In genomic region chr5:151758141-151758429, GRCh38 we compare ENCODE assay signal across 7 cellular contexts. TPM values are rescaled to one million over a fixed set of nuclear protein-coding genes. Genes with fewer than 3 reads are reported as not detected.
A peak's percentile ranks its signal among the peaks of the same experiment; 100 is the strongest.
DNase-seq lines count a peak whose midpoint lies in the region; ATAC-seq and TF ChIP-seq lines count a peak whose summit lies in the region.

No MANE protein-coding gene starts in this region.

- peaks cover 48% of the 10 kb centered on the region for H3K79me2 ChIP-seq in SK-N-SH (ENCODE audit: insufficient read depth)

- ATAC-seq in GM18870 (IDR thresholded peaks at IDR 0.05; ENCODE audit: unreplicated experiment) (peak; percentile 1), HG02759 (IDR thresholded peaks at IDR 0.05; ENCODE audit: unreplicated experiment) (peak; percentile 11)

- peak overlapping the region; percentile 88; the same call in 1 of the 2 replicates for H2AFZ ChIP-seq in SK-N-SH (ENCODE audit: low read depth)

- peaks cover under 1 to 9% of the 10 kb centered on the region in 2 experiments for H3K36me3 ChIP-seq in SK-N-SH (replicated peaks in 1 of 2; ENCODE audit: control insufficient read depth in 1 of 2, insufficient read depth in 2 of 2, low read length in 1 of 2)

- H3K27me3 Mint-ChIP-seq in osteocyte (ENCODE audit: unreplicated experiment): no peaks in the 10 kb centered on the region

- peak overlapping the region; percentile 90 for H3K4me3 Mint-ChIP-seq in osteocyte (ENCODE audit: unreplicated experiment)

- CTCF ChIA-PET in SK-N-SH (lab: Yijun Ruan, JAX): interaction anchor here (1.2 to 3.5 kb wide), 5 partner anchors 12 to 99 kb away, joined by 3 to 28 read pairs (median 9); partner anchors contain the start of gene G3BP1

- H4K20me1 ChIP-seq in SK-N-SH (ENCODE audit: insufficient read depth): no peaks in the 10 kb centered on the region

- TF ChIP-seq EP300 in SK-N-SH (IDR thresholded peaks at IDR 0.05; ENCODE audit: borderline replicate concordance in 1 of 2, low read depth in 1 of 2, low read length in 1 of 2): no peak

- POLR2A ChIA-PET in SK-N-SH (lab: Yijun Ruan, JAX): interaction anchor here (0.8 to 2.1 kb wide), 2 partner anchors 9 to 13 kb away, joined by 3 to 10 read pairs; partner anchors contain the start of gene G3BP1

- DNase-seq in SK-N-SH: no peak
- no peak for DNase-seq in fibroblast of the aortic adventitia (ENCODE audit: low read depth)
- DNase-seq in osteocyte (ENCODE audit: extremely low spot score, unreplicated experiment): no peak
- DNase-seq in GM19238 (ENCODE audit: insufficient read length, low spot score): no peak
- DNase-seq in RKO (ENCODE audit: low spot score): no peak

- H3K27ac Mint-ChIP-seq in osteocyte (ENCODE audit: unreplicated experiment): peak overlapping the region; percentile 94

- H3K9ac ChIP-seq in SK-N-SH: peak overlapping the region; percentile 86

- H3K36me3 Mint-ChIP-seq in osteocyte (ENCODE audit: unreplicated experiment): peaks cover 6% of the 10 kb centered on the region

- no peaks in the 10 kb centered on the region for H3K27me3 ChIP-seq in SK-N-SH (ENCODE audit: insufficient read depth)

- H3F3A ChIP-seq in SK-N-SH (replicated peaks; ENCODE audit: insufficient read depth): no peaks in the 10 kb centered on the region

- no peak for TF ChIP-seq RAD21 in SK-N-SH (IDR thresholded peaks at IDR 0.05; ENCODE audit: low read length)

- H3K9me3 ChIP-seq in SK-N-SH: no peaks in the 10 kb centered on the region

- H3K4me1 ChIP-seq in SK-N-SH (ENCODE audit: control insufficient read depth in 1 of 2, insufficient read depth in 2 of 2, low read depth in 1 of 2, low read length in 1 of 2): peaks cover 0 to 17% of the 10 kb centered on the region in 2 experiments; a peak in 1 of 4 replicates

- H3K4me3 ChIP-seq in SK-N-SH (ENCODE audit: low read depth in 2 of 2, low read length in 1 of 2) (peak overlapping the region; percentile 73 to 85), fibroblast of the aortic adventitia (ENCODE audit: low read depth, low read length) (peak overlapping the region; percentile 90)

- H3K4me2 ChIP-seq in SK-N-SH: peak overlapping the region; percentile 92

- H3K4me1 Mint-ChIP-seq in osteocyte (ENCODE audit: unreplicated experiment): peaks cover 32% of the 10 kb centered on the region

- no peaks in the 10 kb centered on the region for H3K9me3 Mint-ChIP-seq in osteocyte (ENCODE audit: unreplicated experiment)

- H3K9me2 ChIP-seq in SK-N-SH: no peaks in the 10 kb centered on the region

- peak overlapping the region; percentile 48 to 59; a peak in 2 of 4 replicates for H3K27ac ChIP-seq in SK-N-SH (ENCODE audit: low read depth in 2 of 2, low read length in 1 of 2)

- WGBS in SK-N-SH (ENCODE audit: low lambda C conversion rate): 0% methylated on average over 11 of the region's 11 CpGs

- TF ChIP-seq CTCF in SK-N-SH (IDR thresholded peaks at IDR 0.05): no peak
- TF ChIP-seq CTCF in fibroblast of the aortic adventitia (IDR thresholded peaks at IDR 0.05; ENCODE audit: insufficient read depth, low read length): no peak
- no peak for TF ChIP-seq CTCF in osteocyte (IDR thresholded peaks at IDR 0.05)

TF ChIP-seq in SK-N-SH, 30 proteins besides CTCF, POLR2A, EP300 and RAD21:
- TF ChIP-seq NFIC (IDR thresholded peaks at IDR 0.05; ENCODE audit: borderline replicate concordance) (no peak), RXRA (IDR thresholded peaks at IDR 0.05; ENCODE audit: borderline replicate concordance, low read depth) (no peak), GATA2 (CRISPR knock-in tag; IDR thresholded peaks at IDR 0.05) (no peak), USF2 (IDR thresholded peaks at IDR 0.05; ENCODE audit: borderline replicate concordance, low read depth, low read length) (no peak), MXI1 (IDR thresholded peaks at IDR 0.05; ENCODE audit: low read depth, low read length) (no peak), RCOR1 (IDR thresholded peaks at IDR 0.05; ENCODE audit: low read length) (no peak), CHD2 (IDR thresholded peaks at IDR 0.05; ENCODE audit: low read length, partially characterized antibody) (no peak), SIN3A (IDR thresholded peaks at IDR 0.05; ENCODE audit: borderline replicate concordance, low read depth, low read length) (no peak), PBX3 (IDR thresholded peaks at IDR 0.05) (no peak), ZBTB33 (IDR thresholded peaks at IDR 0.05; ENCODE audit: borderline replicate concordance, low read depth) (no peak), NRF1 (IDR thresholded peaks at IDR 0.05; ENCODE audit: low read depth, low read length) (no peak), FOXM1 (IDR thresholded peaks at IDR 0.05; ENCODE audit: low read depth) (no peak), FOSL2 (IDR thresholded peaks at IDR 0.05; ENCODE audit: borderline replicate concordance, low read depth) (no peak), TEAD4 (IDR thresholded peaks at IDR 0.05; ENCODE audit: borderline replicate concordance, insufficient read depth) (no peak), TAF1 (IDR thresholded peaks at IDR 0.05; ENCODE audit: borderline replicate concordance, low read depth, low read length) (no peak), MAX (IDR thresholded peaks at IDR 0.05; ENCODE audit: low read depth) (no peak), JUND (IDR thresholded peaks at IDR 0.05) (no peak), TCF12 (IDR thresholded peaks at IDR 0.05) (no peak), ELF1 (IDR thresholded peaks at IDR 0.05) (no peak)

RNA-seq across cellular contexts. Expression of gene ATOX1, which starts 0.3 kb away (rescaled TPM):
- 344 and 497 TPM in 2 replicates for polyA plus RNA-seq in SK-N-SH (2012; rRNA removed)
- 405 and 434 TPM in 2 replicates for polyA plus RNA-seq in SK-N-SH (2012; cell fraction: cytosol; rRNA removed)
- 101 and 168 TPM in 2 replicates for polyA plus RNA-seq in SK-N-SH (2012; cell fraction: nucleus; rRNA removed)
- 28.6 and 66.6 TPM in 2 replicates for total RNA-seq in fibroblast of the aortic adventitia (ENCODE audit: low replicate concordance)
- 104 and 107 TPM in 2 replicates for total RNA-seq in osteocyte

RNA-seq across cellular contexts. Expression of gene G3BP1, which starts 13.7 kb away (rescaled TPM):
- 21.7 and 25.1 TPM in 2 replicates for polyA plus RNA-seq in SK-N-SH (2012; rRNA removed)
- 28.6 and 28.8 TPM in 2 replicates for polyA plus RNA-seq in SK-N-SH (2012; cell fraction: cytosol; rRNA removed)
- 17.3 and 24.7 TPM in 2 replicates for polyA plus RNA-seq in SK-N-SH (2012; cell fraction: nucleus; rRNA removed)
- total RNA-seq in fibroblast of the aortic adventitia (ENCODE audit: low replicate concordance) (161 and 239 TPM in 2 replicates), osteocyte (184 and 205 TPM in 2 replicates)
